In genomic region chr10:124677871-124678565, GRCh38 we compare ENCODE assay signal across 1 cellular context.
TF ChIP-seq lines count a peak whose summit lies in the region.

No MANE protein-coding gene starts in this region.

TF ChIP-seq in WTC11, 78 proteins besides CTCF, POLR2A, EP300 and RAD21 (continued from another document):
- TF ChIP-seq SMAD3 (CRISPR knock-in tag; IDR thresholded peaks at IDR 0.05; ENCODE audit: borderline replicate concordance), result no peak
- TF ChIP-seq FOXP1 (CRISPR knock-in tag; IDR thresholded peaks at IDR 0.05; ENCODE audit: borderline replicate concordance), result no peak
- no peak for TF ChIP-seq E2F5 (CRISPR knock-in tag; IDR thresholded peaks at IDR 0.05)
